22 cellular contexts compared by ENCODE assay signal in genomic region chr10:3020311-3020710, GRCh38. TPM values are rescaled to one million over a fixed set of nuclear protein-coding genes. Genes with fewer than 3 reads are reported as not detected.
DNase-seq lines count a peak whose midpoint lies in the region; ATAC-seq, FAIRE-seq and TF ChIP-seq lines count a peak whose summit lies in the region.
"Had no signal": no experiment of that assay in that cellular context is flagged by ENCODE, and none has a peak within 500 bp of the region (broad histone marks: within the 10 kb centered on the region; RNA-seq: fewer than 3 reads in every experiment).

No MANE protein-coding gene starts in this region.

- H4K20me1 ChIP-seq in K562 (replicated peaks; ENCODE audit: control insufficient read depth, insufficient read depth, low read length) = no peaks in the 10 kb centered on the region
- H4K20me1 ChIP-seq: BLaER1 had no signal

- H3K79me2 ChIP-seq in K562 (ENCODE audit: control insufficient read depth, insufficient read depth, low read length) = no peaks in the 10 kb centered on the region

- no peak overlapping the region for H3K4me3 Mint-ChIP-seq in endodermal cell
- H3K4me3 Mint-ChIP-seq in stimulated activated effector memory CD8-positive, alpha-beta T cell treated with anti-CD3 and anti-CD28 coated beads, Interleukin-12 subunit alpha, Interleukin-12 subunit beta, amount 100 ng/mL, for 72 hours = no peak overlapping the region
- no peak overlapping the region for H3K4me3 Mint-ChIP-seq in activated CD4-positive, alpha-beta T cell treated with anti-CD3 and anti-CD28 coated beads, Interleukin-2, amount 10 ng/mL, durations not matched to agents 24 days and 14 days
- H3K4me3 Mint-ChIP-seq: B cell; CD4-positive, CD25-positive, alpha-beta regulatory T cell; CD8-positive, alpha-beta T cell; GM23338; HFFc6 had no signal

- no peak for TF ChIP-seq EP300 in K562 (IDR thresholded peaks at IDR 0.05; ENCODE audit: low read length)

- under 1% methylated on average over 14 of the region's 15 CpGs for WGBS in K562 (ENCODE audit: insufficient coverage, low coverage, missing lambda C conversion rate)
- 94 to 96% methylated on average over 15 of the region's 15 CpGs for WGBS in endodermal cell (ENCODE audit: insufficient coverage in 1 of 2, insufficient read length in 1 of 2), 2 experiments

- H3K27me3 Mint-ChIP-seq in endodermal cell (ENCODE audit: insufficient read depth) = peaks cover 5% of the 10 kb centered on the region
- peaks cover 3% of the 10 kb centered on the region for H3K27me3 Mint-ChIP-seq in activated CD4-positive, alpha-beta T cell treated with anti-CD3 and anti-CD28 coated beads, Interleukin-2, amount 10 ng/mL, durations not matched to agents 24 days and 14 days

- no peak for TF ChIP-seq POLR2A in K562 (conservative IDR thresholded peaks at IDR 0.05)

- H3K9me1 ChIP-seq in K562 (ENCODE audit: control insufficient read depth, insufficient read depth, low read length) = no peaks in the 10 kb centered on the region

- H3K4me3 ChIP-seq in K562 (no peak overlapping the region), endodermal cell (ENCODE audit: low read length) (no peak overlapping the region)
- H3K4me3 ChIP-seq: BLaER1, GM23338, HAP-1 had no signal

- CTCF ChIA-PET in K562 (lab: Yijun Ruan, JAX; ENCODE audit: low intra/inter-chr PET ratio) = no interaction called here

- no peak overlapping the region for H3K4me2 ChIP-seq in K562 (ENCODE audit: insufficient read depth, low read length)
- H3K4me2 ChIP-seq: BLaER1, GM23338 had no signal

- no peak for DNase-seq in K562 (ENCODE audit: extremely low read depth in 1 of 4, low spot score in 3 of 4)
- DNase-seq in endodermal cell = peak; percentile 20
- no peak for DNase-seq in stimulated activated effector memory CD8-positive, alpha-beta T cell treated with anti-CD3 and anti-CD28 coated beads, Interleukin-12 subunit alpha, Interleukin-12 subunit beta, amount 100 ng/mL, for 72 hours (ENCODE audit: low spot score in 2 of 2)
- no peak for DNase-seq in RKO (ENCODE audit: low spot score)
- no peak for DNase-seq in activated CD4-positive, alpha-beta T cell treated with anti-CD3 and anti-CD28 coated beads, Interleukin-2, amount 10 ng/mL, durations not matched to agents 24 days and 14 days
- DNase-seq in NK-92 (lab: John Stamatoyannopoulos, UW; ENCODE audit: unreplicated experiment) = no peak
- DNase-seq: Caco-2; CD4-positive, CD25-positive, alpha-beta regulatory T cell; CD8-positive, alpha-beta T cell; DMS153; DND-41; HFFc6 had no signal

- H3K36me3 Mint-ChIP-seq in endodermal cell (ENCODE audit: low read depth) = no peaks in the 10 kb centered on the region
- H3K36me3 Mint-ChIP-seq in stimulated activated effector memory CD8-positive, alpha-beta T cell treated with anti-CD3 and anti-CD28 coated beads, Interleukin-12 subunit alpha, Interleukin-12 subunit beta, amount 100 ng/mL, for 72 hours = no peaks in the 10 kb centered on the region
- H3K36me3 Mint-ChIP-seq in activated CD4-positive, alpha-beta T cell treated with anti-CD3 and anti-CD28 coated beads, Interleukin-2, amount 10 ng/mL, durations not matched to agents 24 days and 14 days (ENCODE audit: low read depth) = no peaks in the 10 kb centered on the region
- H3K36me3 Mint-ChIP-seq: CD4-positive, CD25-positive, alpha-beta regulatory T cell; CD8-positive, alpha-beta T cell had no signal

- intact Hi-C loops in K562 (cut with micrococcal nuclease) = no loop called here
- intact Hi-C loops in activated CD4-positive, alpha-beta T cell treated with anti-CD3 and anti-CD28 coated beads, Interleukin-2, amount 10 ng/mL, durations not matched to agents 24 days and 14 days (cut with micrococcal nuclease) = no loop called here

- TF ChIP-seq RAD21 in K562 (CRISPR knock-in tag; conservative IDR thresholded peaks at IDR 0.05 in 1 of 2, IDR thresholded peaks at IDR 0.05 in 1 of 2) = no peak

- H3K27me3 ChIP-seq in K562 (ENCODE audit: control insufficient read depth in 2 of 2, insufficient read depth in 2 of 2, low read length in 2 of 2) (peaks cover 35 to 65% of the 10 kb centered on the region in 2 experiments), endodermal cell (ENCODE audit: control insufficient read depth, insufficient read depth, low read length, poor library complexity, severe bottlenecking) (no peaks in the 10 kb centered on the region)
- H3K27me3 ChIP-seq: BLaER1 had no signal

- H3K27ac ChIP-seq in K562 (ENCODE audit: extremely low read depth, low read depth, low read length) (no peak overlapping the region), endodermal cell (ENCODE audit: low read depth, low read length) (no peak overlapping the region)
- H3K27ac ChIP-seq: 22Rv1, BLaER1, C4-2B had no signal

- TF ChIP-seq CTCF in K562 (IDR thresholded peaks at IDR 0.05 in 2 of 3, conservative IDR thresholded peaks at IDR 0.05 in 1 of 3; ENCODE audit: insufficient read depth in 2 of 3, low read depth in 1 of 3, low read length in 3 of 3) (no peak), endodermal cell (conservative IDR thresholded peaks at IDR 0.05) (no peak)

- H3K9me3 ChIP-seq in K562 (replicated peaks; ENCODE audit: control insufficient read depth, insufficient read depth, low read depth, low read length) = no peaks in the 10 kb centered on the region
- no peaks in the 10 kb centered on the region for H3K9me3 ChIP-seq in endodermal cell (ENCODE audit: control insufficient read depth, low read length)
- H3K9me3 ChIP-seq: Caco-2, HAP-1 had no signal

- no peak overlapping the region for H2AFZ ChIP-seq in K562 (ENCODE audit: low read depth, low read length)

- H3K9ac ChIP-seq in K562 (ENCODE audit: insufficient read depth in 1 of 2, low read depth in 2 of 2, low read length in 2 of 2) (no peak overlapping the region), endodermal cell (ENCODE audit: extremely low read depth, low read length, poor library complexity, severe bottlenecking) (no peak overlapping the region)
- H3K9ac ChIP-seq: BLaER1 had no signal

- no peaks in the 10 kb centered on the region for H3K4me1 Mint-ChIP-seq in endodermal cell
- no peaks in the 10 kb centered on the region for H3K4me1 Mint-ChIP-seq in stimulated activated effector memory CD8-positive, alpha-beta T cell treated with anti-CD3 and anti-CD28 coated beads, Interleukin-12 subunit alpha, Interleukin-12 subunit beta, amount 100 ng/mL, for 72 hours
- H3K4me1 Mint-ChIP-seq in activated CD4-positive, alpha-beta T cell treated with anti-CD3 and anti-CD28 coated beads, Interleukin-2, amount 10 ng/mL, durations not matched to agents 24 days and 14 days = no peaks in the 10 kb centered on the region
- H3K4me1 Mint-ChIP-seq: B cell; CD4-positive, CD25-positive, alpha-beta regulatory T cell; GM23338 had no signal

- H3K27ac Mint-ChIP-seq in endodermal cell = no peak overlapping the region
- no peak overlapping the region for H3K27ac Mint-ChIP-seq in stimulated activated effector memory CD8-positive, alpha-beta T cell treated with anti-CD3 and anti-CD28 coated beads, Interleukin-12 subunit alpha, Interleukin-12 subunit beta, amount 100 ng/mL, for 72 hours
- no peak overlapping the region for H3K27ac Mint-ChIP-seq in activated CD4-positive, alpha-beta T cell treated with anti-CD3 and anti-CD28 coated beads, Interleukin-2, amount 10 ng/mL, durations not matched to agents 24 days and 14 days
- H3K27ac Mint-ChIP-seq: B cell; CD4-positive, CD25-positive, alpha-beta regulatory T cell; CD8-positive, alpha-beta T cell; GM23338; HFFc6 had no signal

- no TSS peak for BruUV-seq in K562 (replicated peaks; lab: Mats Ljungman, UMichigan)

- POLR2A ChIA-PET in K562 (lab: Yijun Ruan, JAX) = no interaction called here

- no peaks in the 10 kb centered on the region for H3K4me1 ChIP-seq in K562 (replicated peaks in 1 of 2; ENCODE audit: control insufficient read depth in 2 of 2, insufficient read depth in 2 of 2, low read length in 2 of 2)
- H3K4me1 ChIP-seq in endodermal cell (ENCODE audit: control insufficient read depth, insufficient read depth, low read length) = no peaks in the 10 kb centered on the region
- H3K4me1 ChIP-seq: BLaER1, Caco-2, HAP-1 had no signal

- H3K9me3 Mint-ChIP-seq in endodermal cell = peaks cover 1% of the 10 kb centered on the region
- H3K9me3 Mint-ChIP-seq in stimulated activated effector memory CD8-positive, alpha-beta T cell treated with anti-CD3 and anti-CD28 coated beads, Interleukin-12 subunit alpha, Interleukin-12 subunit beta, amount 100 ng/mL, for 72 hours = peaks cover 5% of the 10 kb centered on the region
- H3K9me3 Mint-ChIP-seq in activated CD4-positive, alpha-beta T cell treated with anti-CD3 and anti-CD28 coated beads, Interleukin-2, amount 10 ng/mL, durations not matched to agents 24 days and 14 days = no peaks in the 10 kb centered on the region
- H3K9me3 Mint-ChIP-seq: CD8-positive, alpha-beta T cell; HFFc6 had no signal

- H3K36me3 ChIP-seq in K562 (ENCODE audit: control insufficient read depth, insufficient read depth, low read length) (no peaks in the 10 kb centered on the region), endodermal cell (ENCODE audit: control insufficient read depth, insufficient read depth, low read length) (no peaks in the 10 kb centered on the region)
- H3K36me3 ChIP-seq: BLaER1, HAP-1 had no signal

- ATAC-seq in K562 = peak; percentile 62
- ATAC-seq in stimulated activated effector memory CD8-positive, alpha-beta T cell treated with anti-CD3 and anti-CD28 coated beads, Interleukin-12 subunit alpha, Interleukin-12 subunit beta, amount 100 ng/mL, for 72 hours = peak; percentile 19
- ATAC-seq: CD8-positive, alpha-beta T cell; GM23338 had no signal

- no peak for FAIRE-seq in K562 (lab: Jason Lieb, UNC)
- FAIRE-seq: A204.1, G401.6, GM12892, H54 had no signal

- in situ Hi-C loops in K562 (cut with MboI) = no loop called here

RNA-seq across cellular contexts. Expression of gene PFKP, which starts 47.0 kb away (rescaled TPM):
- total RNA-seq in K562 (2011; cell fraction: chromatin; rRNA removed; ENCODE audit: low replicate concordance) = 153 and 281 TPM in 2 replicates
- total RNA-seq in K562 (2011; cell fraction: nucleolus; rRNA removed) = 147 and 149 TPM in 2 replicates
- total RNA-seq in K562 (2011; cell fraction: nucleoplasm; rRNA removed) = 120 and 125 TPM in 2 replicates
- total RNA-seq in K562 (2014; rRNA removed) (91.6 and 109 TPM in 2 replicates), K562 (2014; rRNA removed; fragmentation: Illumina TruSeq; extraction: Trizol) (83.2 and 89.5 TPM in 2 replicates), K562 (2015; rRNA removed; fragmentation: Illumina TruSeq; extraction: Trizol) (62.1 and 65.2 TPM in 2 replicates), K562 (2021) (108 and 116 TPM in 2 replicates), endodermal cell (10 to 100 TPM; 58.0 to 82.3 TPM)
- polyA plus RNA-seq in K562 (2011; rRNA removed) (34.7 and 50.3 TPM in 2 replicates), K562 (2014; fragmentation: Illumina TruSeq; extraction: Trizol) (57.4 and 72.3 TPM in 2 replicates), K562 (2014; fragmentation: Nextera tagmentation; extraction: Ambion mirVana) (10 to 100 TPM; 23.5 to 30.3 TPM), K562 (2014; rRNA removed) (65.2 and 71.1 TPM in 2 replicates)
- 29.5 and 50.9 TPM in 2 replicates for polyA plus RNA-seq in K562 (2011; cell fraction: cytosol; rRNA removed)
- 96.2 and 154 TPM in 2 replicates for polyA plus RNA-seq in K562 (2011; cell fraction: nucleus; rRNA removed)
- 94.4 and 95.0 TPM in 2 replicates for polyA plus RNA-seq in K562 (2012)
- 32.8 and 39.3 TPM in 2 replicates for polyA minus RNA-seq in K562 (2011; rRNA and poly(A)+ RNA removed)
- polyA minus RNA-seq in K562 (2011; cell fraction: cytosol; rRNA and poly(A)+ RNA removed) = 52.9 and 65.4 TPM in 2 replicates
- polyA minus RNA-seq in K562 (2011; cell fraction: nucleus; rRNA and poly(A)+ RNA removed) = 61.7 and 66.5 TPM in 2 replicates
- 42.3 TPM for polyA plus RNA-seq in endodermal cell (2013, experiment 1 of 2)
- polyA plus RNA-seq in endodermal cell (2013, experiment 2 of 2) = 39.7 TPM
- 284 and 294 TPM in 2 replicates for total RNA-seq in activated CD4-positive, alpha-beta T cell treated with anti-CD3 and anti-CD28 coated beads, Interleukin-2, amount 10 ng/mL, durations not matched to agents 24 days and 14 days
